13 cellular contexts compared by ENCODE assay signal in the genomic region with DNA sequence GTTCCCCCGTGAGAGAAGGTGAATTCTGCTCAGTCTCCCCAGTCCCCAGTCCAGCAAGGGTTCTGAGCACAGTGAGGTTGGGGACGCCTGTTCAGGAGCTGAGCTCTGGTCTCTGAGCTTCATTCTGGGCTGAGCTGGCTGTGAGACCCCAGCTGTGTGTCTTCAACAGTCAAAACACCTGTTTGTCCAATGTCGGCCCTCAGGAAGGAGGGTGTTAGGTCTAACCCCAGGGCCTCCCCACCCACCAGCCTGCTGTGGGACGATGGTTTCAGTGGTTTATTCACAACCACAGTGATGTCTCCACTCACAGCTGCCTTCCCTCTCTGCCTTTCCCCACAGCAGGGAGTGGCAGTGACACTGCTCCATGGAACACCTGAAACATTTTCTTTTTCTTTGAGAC.
DNase-seq lines count a peak whose midpoint lies in the region; ATAC-seq and TF ChIP-seq lines count a peak whose summit lies in the region.
"Had no signal": no experiment of that assay in that cellular context is flagged by ENCODE, and none has a peak within 500 bp of the region (broad histone marks: within the 10 kb centered on the region; RNA-seq: fewer than 3 reads in every experiment).

No MANE protein-coding gene starts in this region.

- no peak overlapping the region for H3K4me3 ChIP-seq in GM12864 (ENCODE audit: low read depth, low read length)
- no peak overlapping the region for H3K4me3 ChIP-seq in OCI-LY1 (ENCODE audit: low read depth, low read length, poor library complexity, severe bottlenecking)
- H3K4me3 ChIP-seq in esophagus squamous epithelium: no peak overlapping the region
- H3K4me3 ChIP-seq: HAP-1 had no signal

- H3K27me3 ChIP-seq in OCI-LY1 (ENCODE audit: insufficient read depth, low read length): no peaks in the 10 kb centered on the region
- peaks cover 0 to 10% (median 0%) of the 10 kb centered on the region in 4 donors for H3K27me3 ChIP-seq in esophagus squamous epithelium

- H2AFZ ChIP-seq in OCI-LY1 (ENCODE audit: low read length): no peak overlapping the region

- H3K9me3 ChIP-seq in OCI-LY1 (ENCODE audit: low read length): no peaks in the 10 kb centered on the region
- no peaks in the 10 kb centered on the region for H3K9me3 ChIP-seq in esophagus squamous epithelium
- H3K9me3 ChIP-seq: HAP-1 had no signal

- no peaks in the 10 kb centered on the region for H3F3A ChIP-seq in OCI-LY1 (ENCODE audit: insufficient read depth, low read length)

- peak overlapping the region; percentile 34 for H3K4me2 ChIP-seq in OCI-LY1 (ENCODE audit: low read length)

- no peaks in the 10 kb centered on the region for H3K36me3 Mint-ChIP-seq in nephron progenitor cell (ENCODE audit: low read depth)

- H3K36me3 ChIP-seq in OCI-LY1 (ENCODE audit: insufficient read depth, low read length): no peaks in the 10 kb centered on the region
- no peaks in the 10 kb centered on the region for H3K36me3 ChIP-seq in esophagus squamous epithelium
- H3K36me3 ChIP-seq: HAP-1 had no signal

- H4K20me1 ChIP-seq in OCI-LY1 (ENCODE audit: insufficient read depth, low read length): no peaks in the 10 kb centered on the region

- peaks cover 41% of the 10 kb centered on the region for H3K4me1 ChIP-seq in OCI-LY1 (ENCODE audit: insufficient read depth, low read length, severe bottlenecking)
- H3K4me1 ChIP-seq in esophagus squamous epithelium: no peaks in the 10 kb centered on the region
- H3K4me1 ChIP-seq: HAP-1 had no signal

- peak overlapping the region; percentile 75 for H3K27ac ChIP-seq in OCI-LY1 (ENCODE audit: low read depth, low read length, poor library complexity, severe bottlenecking)
- H3K27ac ChIP-seq in esophagus squamous epithelium: no peak overlapping the region

- H3K9me3 Mint-ChIP-seq in nephron progenitor cell: no peaks in the 10 kb centered on the region
- H3K9me3 Mint-ChIP-seq: activated naive CD4-positive, alpha-beta T cell treated with anti-CD3 and anti-CD28 coated beads for 36 hours had no signal

- no peak overlapping the region for H3K27ac Mint-ChIP-seq in nephron progenitor cell
- H3K27ac Mint-ChIP-seq: activated naive CD4-positive, alpha-beta T cell treated with anti-CD3 and anti-CD28 coated beads for 36 hours had no signal

- peaks cover 13% of the 10 kb centered on the region for H3K27me3 Mint-ChIP-seq in nephron progenitor cell (ENCODE audit: low read depth, poor library complexity)

- no peak for TF ChIP-seq POLR2A in esophagus squamous epithelium (IDR thresholded peaks at IDR 0.05)

- intact Hi-C loops in esophagus squamous epithelium (cut with DNase I): no loop called here

- H3K79me2 ChIP-seq in OCI-LY1 (ENCODE audit: insufficient read depth, low read length): no peaks in the 10 kb centered on the region

- no peak overlapping the region for H3K4me3 Mint-ChIP-seq in nephron progenitor cell
- H3K4me3 Mint-ChIP-seq: activated naive CD4-positive, alpha-beta T cell treated with anti-CD3 and anti-CD28 coated beads for 36 hours had no signal

- no peaks in the 10 kb centered on the region for H3K9me2 ChIP-seq in OCI-LY1 (ENCODE audit: low read depth, low read length)

- peak; percentile 66 for DNase-seq in GM12864 (ENCODE audit: low read depth)
- DNase-seq in dedifferentiated amniotic fluid mesenchymal stem cell (ENCODE audit: extremely low spot score): no peak
- no peak for DNase-seq in nephron progenitor cell
- DNase-seq in NCI-H524 (lab: John Stamatoyannopoulos, UW): no peak
- DNase-seq in esophagus squamous epithelium (lab: John Stamatoyannopoulos, UW): no peak
- DNase-seq: activated naive CD4-positive, alpha-beta T cell treated with anti-CD3 and anti-CD28 coated beads for 36 hours; NCI-H2227 treated with DMSO at 0.1 percent for 48 hours; stimulated activated CD4-positive, alpha-beta T cell treated with anti-CD3 and anti-CD28 coated beads, Interleukin-1b, Interleukin-23, amount 100 ng/mL, for 48 hours had no signal

- peaks cover 10% of the 10 kb centered on the region for H3K4me1 Mint-ChIP-seq in nephron progenitor cell

- no peak for TF ChIP-seq CTCF in GM12864 (IDR thresholded peaks at IDR 0.05; ENCODE audit: low read depth, low read length, missing control alignments)
- no peak for TF ChIP-seq CTCF in OCI-LY1 (IDR thresholded peaks at IDR 0.05; ENCODE audit: low read length)
- TF ChIP-seq CTCF in nephron progenitor cell (IDR thresholded peaks at IDR 0.05): no peak
- TF ChIP-seq CTCF in esophagus squamous epithelium (IDR thresholded peaks at IDR 0.05): no peak

- peak; percentile 86 for ATAC-seq in GM19452 (IDR thresholded peaks at IDR 0.05; ENCODE audit: unreplicated experiment)
- peak; percentile 70 for ATAC-seq in HG02938 (IDR thresholded peaks at IDR 0.05; ENCODE audit: unreplicated experiment)
- ATAC-seq: activated CD4-positive, CD25-positive, alpha-beta regulatory T cell treated with anti-CD3 and anti-CD28 coated beads, Interleukin-2, amount 50 U/mL, for 24 hours had no signal

- 43 to 45% methylated on average over 2 to 4 of the region's 4 CpGs for WGBS in esophagus squamous epithelium, 2 donors

- H3K9ac ChIP-seq in OCI-LY1 (ENCODE audit: low read length): peak overlapping the region; percentile 11; the same call in 1 of the 2 replicates
